Comparison of ENCODE assay signal across 9 cellular contexts in genomic region chr15:70494861-70495571, GRCh38.
DNase-seq lines count a peak whose midpoint lies in the region; ATAC-seq, FAIRE-seq and TF ChIP-seq lines count a peak whose summit lies in the region.
"Had no signal": no experiment of that assay in that cellular context is flagged by ENCODE, and none has a peak within 500 bp of the region (broad histone marks: within the 10 kb centered on the region; RNA-seq: fewer than 3 reads in every experiment).

No MANE protein-coding gene starts in this region.

- no peak overlapping the region for H3K9ac ChIP-seq in endothelial cell of umbilical vein (replicated peaks; ENCODE audit: extremely low read depth, insufficient read depth, low read length)

- intact Hi-C loops in activated CD4-positive, alpha-beta T cell treated with anti-CD3 and anti-CD28 coated beads, Interleukin-2, amount 10 ng/mL, durations not matched to agents 24 days and 14 days (cut with micrococcal nuclease), result loop anchor here (1.0 to 5.0 kb wide), 2 partner anchors 9 to 52 kb away; no protein-coding TSS in a partner anchor
- intact Hi-C loops in endothelial cell of umbilical vein (cut with micrococcal nuclease) (no loop called here), lower leg skin (cut with DNase I; ENCODE audit: low total_unique reads) (no loop called here)

- H3K4me3 Mint-ChIP-seq in activated CD4-positive, alpha-beta T cell treated with anti-CD3 and anti-CD28 coated beads, Interleukin-2, amount 10 ng/mL, durations not matched to agents 24 days and 14 days, result no peak overlapping the region

- no peak overlapping the region for H3K27ac ChIP-seq in endothelial cell of umbilical vein (ENCODE audit: insufficient read depth, low read depth, low read length)

- H3K9me1 ChIP-seq in endothelial cell of umbilical vein (replicated peaks; ENCODE audit: control insufficient read depth, extremely low read depth, insufficient read depth, low read length), result no peaks in the 10 kb centered on the region

- peak overlapping the region; percentile 57 for H3K27ac Mint-ChIP-seq in activated CD4-positive, alpha-beta T cell treated with anti-CD3 and anti-CD28 coated beads, Interleukin-2, amount 10 ng/mL, durations not matched to agents 24 days and 14 days

- no peak for TF ChIP-seq CTCF in endothelial cell of umbilical vein (IDR thresholded peaks at IDR 0.05; ENCODE audit: extremely low read depth in 1 of 2, insufficient read depth in 1 of 2, low read depth in 1 of 2, low read length in 2 of 2)
- TF ChIP-seq CTCF in lower leg skin (IDR thresholded peaks at IDR 0.05), result no peak

- H4K20me1 ChIP-seq in endothelial cell of umbilical vein (replicated peaks; ENCODE audit: control insufficient read depth, extremely low read depth, insufficient read depth, low read length), result no peaks in the 10 kb centered on the region

- no peaks in the 10 kb centered on the region for H3K9me3 Mint-ChIP-seq in activated CD4-positive, alpha-beta T cell treated with anti-CD3 and anti-CD28 coated beads, Interleukin-2, amount 10 ng/mL, durations not matched to agents 24 days and 14 days

- H3K27me3 ChIP-seq in endothelial cell of umbilical vein (ENCODE audit: control insufficient read depth in 2 of 2, insufficient read depth in 2 of 2, low read length in 2 of 2), result no peaks in the 10 kb centered on the region

- H3K4me2 ChIP-seq in endothelial cell of umbilical vein (ENCODE audit: insufficient read depth, low read length), result no peak overlapping the region

- 33 to 35% methylated on average over 8 of the region's 8 CpGs for WGBS in lower leg skin, 2 donors

- POLR2A ChIA-PET in endothelial cell of umbilical vein (lab: Charles Lee), result no interaction called here

- dilution Hi-C loops in endothelial cell of umbilical vein (cut with MboI; ENCODE audit: extremely low pct_ligation_motif_present, low sequenced_read_pairs), result no loop called here

- FAIRE-seq in endothelial cell of umbilical vein (lab: Jason Lieb, UNC), result no peak

- DNase-seq in activated CD4-positive, alpha-beta T cell treated with anti-CD3 and anti-CD28 coated beads, Interleukin-2, amount 10 ng/mL, durations not matched to agents 24 days and 14 days, result no peak
- no peak for DNase-seq in activated CD4-positive, alpha-beta T cell treated with anti-CD3 and anti-CD28 coated beads for 1 hour
- DNase-seq in NOMO-1 treated with DMSO at 0.1 percent for 48 hours (lab: John Stamatoyannopoulos, UW; ENCODE audit: unreplicated experiment), result peak; percentile 51
- peak; percentile 38 for DNase-seq in endothelial cell of umbilical vein (ENCODE audit: low read depth, low spot score)
- peak; percentile 52 to 53 for DNase-seq in stimulated activated CD4-positive, alpha-beta T cell treated with anti-CD3 and anti-CD28 coated beads, Interleukin-2, amount 100 ng/mL, for 24 hours
- DNase-seq in lower leg skin (ENCODE audit: low spot score in 2 of 2), result no peak
- DNase-seq in central memory CD4-positive, alpha-beta T cell, result no peak
- DNase-seq: NCI-H187 treated with DMSO at 0.1 percent for 48 hours had no signal

- peaks cover 74% of the 10 kb centered on the region for H3K4me1 Mint-ChIP-seq in activated CD4-positive, alpha-beta T cell treated with anti-CD3 and anti-CD28 coated beads, Interleukin-2, amount 10 ng/mL, durations not matched to agents 24 days and 14 days

- CTCF ChIA-PET in endothelial cell of umbilical vein (lab: Charles Lee), result interaction anchor here (1.7 kb wide), 1 partner anchor 142 kb away, joined by 4 read pairs; no protein-coding TSS in a partner anchor

- peaks cover 20% of the 10 kb centered on the region for H3K27me3 Mint-ChIP-seq in activated CD4-positive, alpha-beta T cell treated with anti-CD3 and anti-CD28 coated beads, Interleukin-2, amount 10 ng/mL, durations not matched to agents 24 days and 14 days

- no peak overlapping the region for H2AFZ ChIP-seq in endothelial cell of umbilical vein (ENCODE audit: low read depth, low read length)

- TF ChIP-seq POLR2A in endothelial cell of umbilical vein (IDR thresholded peaks at IDR 0.05; ENCODE audit: low read depth, low read length), result no peak
- no peak for TF ChIP-seq POLR2A in lower leg skin (IDR thresholded peaks at IDR 0.05)

- H3K36me3 Mint-ChIP-seq in activated CD4-positive, alpha-beta T cell treated with anti-CD3 and anti-CD28 coated beads, Interleukin-2, amount 10 ng/mL, durations not matched to agents 24 days and 14 days (ENCODE audit: low read depth), result no peaks in the 10 kb centered on the region

- H3K9me3 ChIP-seq in endothelial cell of umbilical vein (replicated peaks; ENCODE audit: control insufficient read depth, insufficient read depth, low read length), result no peaks in the 10 kb centered on the region

- H3K79me2 ChIP-seq in endothelial cell of umbilical vein (ENCODE audit: control insufficient read depth, insufficient read depth, low read length), result no peaks in the 10 kb centered on the region

- H3K4me3 ChIP-seq in endothelial cell of umbilical vein (replicated peaks in 1 of 3; ENCODE audit: insufficient read depth in 1 of 3, low read depth in 1 of 3, low read length in 3 of 3) (no peak overlapping the region), lower leg skin (ENCODE audit: low read depth, poor library complexity, severe bottlenecking) (no peak overlapping the region)

- no peaks in the 10 kb centered on the region for H3K36me3 ChIP-seq in endothelial cell of umbilical vein (ENCODE audit: control insufficient read depth in 2 of 2, extremely low read depth in 1 of 2, insufficient read depth in 2 of 2, low read length in 2 of 2)

- BruUV-seq in endothelial cell of umbilical vein (replicated peaks; lab: Mats Ljungman, UMichigan), result no TSS peak

- ATAC-seq in HG03432 (IDR thresholded peaks at IDR 0.05; ENCODE audit: unreplicated experiment), result no peak

- H3K4me1 ChIP-seq in endothelial cell of umbilical vein (ENCODE audit: control insufficient read depth, extremely low read depth, insufficient read depth, low read length), result peaks cover 8% of the 10 kb centered on the region

TF ChIP-seq in endothelial cell of umbilical vein, 7 proteins besides CTCF, POLR2A, EP300 and RAD21:
- TF ChIP-seq JUN (IDR thresholded peaks at IDR 0.05; ENCODE audit: borderline replicate concordance, insufficient read depth, insufficient read length, low read depth) (no peak), FOS (IDR thresholded peaks at IDR 0.05; ENCODE audit: borderline replicate concordance, insufficient read depth, low read length) (peak; percentile 33), EZH2 (IDR thresholded peaks at IDR 0.05; ENCODE audit: borderline replicate concordance, low read depth, low read length, severe bottlenecking) (no peak), POLR2AphosphoS5 (IDR thresholded peaks at IDR 0.05; ENCODE audit: insufficient read depth, low read depth, low read length) (no peak), MYC (IDR thresholded peaks at IDR 0.05; ENCODE audit: low read depth, low read length) (no peak), GATA2 (IDR thresholded peaks at IDR 0.05; ENCODE audit: insufficient read depth, insufficient read length, low read depth, low read length) (peak; percentile 24), MAX (IDR thresholded peaks at IDR 0.05; ENCODE audit: insufficient read depth, insufficient read length) (no peak)

Comparison
In these comparisons a context has a peak if more than half of its experiments do, and no peak if none do; other contexts are left out.
1. DNase-seq: peak in NOMO-1 treated with DMSO at 0.1 percent for 48 hours (single experiment), endothelial cell of umbilical vein (single experiment) and stimulated activated CD4-positive, alpha-beta T cell treated with anti-CD3 and anti-CD28 coated beads, Interleukin-2, amount 100 ng/mL, for 24 hours (2 of 2); none in activated CD4-positive, alpha-beta T cell treated with anti-CD3 and anti-CD28 coated beads, Interleukin-2, amount 10 ng/mL, durations not matched to agents 24 days and 14 days (single experiment), activated CD4-positive, alpha-beta T cell treated with anti-CD3 and anti-CD28 coated beads for 1 hour (single experiment), lower leg skin (0 of 2) and central memory CD4-positive, alpha-beta T cell (single experiment).